8 cellular contexts compared by ENCODE assay signal in genomic region chr2:26562811-26563645, GRCh38.
DNase-seq lines count a peak whose midpoint lies in the region; ATAC-seq, FAIRE-seq and TF ChIP-seq lines count a peak whose summit lies in the region.

No MANE protein-coding gene starts in this region.

- TF ChIP-seq POLR2A in A549 (IDR thresholded peaks at IDR 0.05; ENCODE audit: low read length) = no peak

- POLR2A ChIA-PET in A549 (lab: Yijun Ruan, JAX) = no interaction called here

- TF ChIP-seq CTCF in A549 (IDR thresholded peaks at IDR 0.05) (no peak), cardiac fibroblast (IDR thresholded peaks at IDR 0.05; ENCODE audit: low read depth, low read length) (no peak), lung (IDR thresholded peaks at IDR 0.05; ENCODE audit: control extremely low read depth, extremely low read depth) (no peak)

- H3K4me2 ChIP-seq in A549 = peak overlapping the region; percentile 78

- H3K4me1 ChIP-seq in A549 (peaks cover 8% of the 10 kb centered on the region; the same call in 1 of the 3 replicates), HUES48 (ENCODE audit: control insufficient read depth, insufficient read depth, low read length) (peaks cover 17% of the 10 kb centered on the region), lung (ENCODE audit: control insufficient read depth in 2 of 2, insufficient read depth in 2 of 2, low read length in 2 of 2) (peaks cover 0 to 9% of the 10 kb centered on the region in 2 donors)

- 81% methylated on average over 26 of the region's 28 CpGs for WGBS in A549 (ENCODE audit: missing lambda C conversion rate)
- WGBS in lung, 2 donors = 25 to 38% methylated on average over 28 of the region's 28 CpGs

- peaks cover 38% of the 10 kb centered on the region for H3K27me3 ChIP-seq in HUES48 (ENCODE audit: control insufficient read depth, insufficient read depth, low read length)
- H3K27me3 ChIP-seq in lung (ENCODE audit: control insufficient read depth, insufficient read depth) = peaks cover 6% of the 10 kb centered on the region

- no peak for TF ChIP-seq RAD21 in A549 (conservative IDR thresholded peaks at IDR 0.05 in 1 of 2, IDR thresholded peaks at IDR 0.05 in 1 of 2)

- DNase-seq in A549 (ENCODE audit: low read depth in 1 of 2, low spot score in 1 of 2) (peak in 1 of 2 experiments; percentile 35), cardiac fibroblast (ENCODE audit: low read depth in 2 of 2) (peak; percentile 11 to 59), lung (ENCODE audit: low spot score) (no peak)

- no peak for FAIRE-seq in A549 (lab: Jason Lieb, UNC)

- peak overlapping the region; percentile 51 to 76 for H3K27ac ChIP-seq in A549
- H3K27ac ChIP-seq in HUES48 (ENCODE audit: low read depth, low read length) = no peak overlapping the region
- H3K27ac ChIP-seq in lung (ENCODE audit: low read depth in 1 of 2, low read length in 1 of 2) = peak overlapping the region in 1 of 2 donors; percentile 8

- ATAC-seq in A549 (peak in 1 of 2 experiments; percentile 14; a peak in 3 of 6 replicates), lung (ENCODE audit: insufficient read depth, low FRiP score) (peak; percentile 30), HG03159 (IDR thresholded peaks at IDR 0.05; ENCODE audit: unreplicated experiment) (no peak), HG02571 (IDR thresholded peaks at IDR 0.05; ENCODE audit: unreplicated experiment) (no peak), GM19351 (IDR thresholded peaks at IDR 0.05; ENCODE audit: unreplicated experiment) (no peak), HG03565 (IDR thresholded peaks at IDR 0.05; ENCODE audit: unreplicated experiment) (no peak)

- peak overlapping the region; percentile 50 for H3K4me3 ChIP-seq in A549
- H3K4me3 ChIP-seq in HUES48 (ENCODE audit: low read depth, low read length) = peak overlapping the region; percentile 55; the same call in 1 of the 2 replicates
- peak overlapping the region in 1 of 2 donors; percentile 11 for H3K4me3 ChIP-seq in cardiac fibroblast (replicated peaks in 1 of 2; ENCODE audit: low read depth in 2 of 2, low read length in 2 of 2)
- H3K4me3 ChIP-seq in lung = no peak overlapping the region

- no peaks in the 10 kb centered on the region for H3K36me3 ChIP-seq in HUES48 (ENCODE audit: control insufficient read depth, insufficient read depth, low read length)
- no peaks in the 10 kb centered on the region for H3K36me3 ChIP-seq in lung (ENCODE audit: control insufficient read depth in 2 of 2, insufficient read depth in 2 of 2, low read length in 2 of 2)

- no peak for TF ChIP-seq EP300 in A549 (IDR thresholded peaks at IDR 0.05)

- no peaks in the 10 kb centered on the region for H3K9me3 ChIP-seq in A549
- no peaks in the 10 kb centered on the region for H3K9me3 ChIP-seq in HUES48 (ENCODE audit: control insufficient read depth, insufficient read depth, low read length)
- no peaks in the 10 kb centered on the region for H3K9me3 ChIP-seq in lung (ENCODE audit: control insufficient read depth in 2 of 2, insufficient read depth in 1 of 2, low read length in 1 of 2)

- CTCF ChIA-PET in A549 (lab: Yijun Ruan, JAX) = interaction anchor here (0.8 to 18.2 kb wide), 11 partner anchors 11 to 182 kb away, joined by 3 to 237 read pairs (median 6); no protein-coding TSS in a partner anchor

- H3K9ac ChIP-seq in HUES48 (ENCODE audit: low read depth, low read length) = no peak overlapping the region

TF ChIP-seq in A549, 52 proteins besides CTCF, POLR2A, EP300 and RAD21:
- no peak for TF ChIP-seq RARB (CRISPR knock-in tag; IDR thresholded peaks at IDR 0.05)
- TF ChIP-seq E2F6 (IDR thresholded peaks at IDR 0.05; ENCODE audit: borderline replicate concordance, low read depth) = no peak
- no peak for TF ChIP-seq ESRRA (IDR thresholded peaks at IDR 0.05; ENCODE audit: borderline replicate concordance, low read length)
- TF ChIP-seq TFCP2L1 (CRISPR knock-in tag; IDR thresholded peaks at IDR 0.05) = no peak
- TF ChIP-seq TP53 (CRISPR knock-in tag; IDR thresholded peaks at IDR 0.05) = no peak
